In the genomic region with DNA sequence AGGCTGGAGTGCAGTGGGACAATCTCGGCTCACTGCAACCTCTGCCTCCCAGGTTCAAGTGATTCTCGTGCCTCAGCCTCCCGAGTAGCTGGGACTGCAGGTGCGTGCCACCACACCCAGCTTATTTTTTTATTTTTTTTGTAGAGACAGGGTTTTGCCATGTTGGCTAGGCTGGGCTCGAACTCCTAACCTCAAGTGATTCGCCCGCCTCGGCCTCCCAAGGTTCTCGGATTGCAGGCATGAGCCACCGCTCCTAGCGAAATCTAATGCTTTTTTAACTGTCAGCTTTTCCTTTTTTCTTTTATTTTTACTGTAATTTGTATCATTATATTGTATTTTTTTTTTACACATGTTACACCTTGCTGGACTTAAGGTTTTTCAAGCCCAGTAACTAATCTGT, we compare ENCODE assay signal across 8 cellular contexts. TPM values are rescaled to one million over a fixed set of nuclear protein-coding genes. Genes with fewer than 3 reads are reported as not detected.
DNase-seq lines count a peak whose midpoint lies in the region; ATAC-seq, FAIRE-seq and TF ChIP-seq lines count a peak whose summit lies in the region.
"Not testable (repeated sequence)": the region's sequence is repeated elsewhere in the genome, so short reads cannot be mapped to it uniquely, and the experiment has no call there.

No MANE protein-coding gene starts in this region.

- not testable (repeated sequence) for ATAC-seq in K562

- H3K9me3 ChIP-seq in PC-9 (ENCODE audit: insufficient read depth, low read depth); SK-N-MC (ENCODE audit: low read depth, low read length); K562 (replicated peaks; ENCODE audit: control insufficient read depth, insufficient read depth, low read depth, low read length); endothelial cell of umbilical vein (replicated peaks; ENCODE audit: control insufficient read depth, insufficient read depth, low read length); hepatocyte (ENCODE audit: low read depth): not testable (repeated sequence)

- not testable (repeated sequence) for H3K27ac Mint-ChIP-seq in activated naive CD4-positive, alpha-beta T cell treated with anti-CD3 and anti-CD28 coated beads for 36 hours
- peak overlapping the region; percentile 11 for H3K27ac Mint-ChIP-seq in progenitor cell of endocrine pancreas

- TF ChIP-seq EP300 in K562 (IDR thresholded peaks at IDR 0.05; ENCODE audit: low read length), result not testable (repeated sequence)

- H3K36me3 ChIP-seq in PC-9 (ENCODE audit: low read depth); endothelial cell of umbilical vein (ENCODE audit: control insufficient read depth in 2 of 2, extremely low read depth in 1 of 2, insufficient read depth in 2 of 2, low read length in 2 of 2); hepatocyte (replicated peaks; ENCODE audit: insufficient read depth, low read depth): not testable (repeated sequence)
- H3K36me3 ChIP-seq in SK-N-MC (ENCODE audit: insufficient read depth, low read length) (peaks cover 17% of the 10 kb centered on the region), K562 (ENCODE audit: control insufficient read depth, insufficient read depth, low read length) (peaks cover 28% of the 10 kb centered on the region; the same call in 2 of the 3 replicates)

- not testable (repeated sequence) for DNase-seq in PC-9; SK-N-MC (ENCODE audit: low read depth, low spot score); K562 (ENCODE audit: extremely low read depth in 1 of 4, low spot score in 3 of 4); endothelial cell of umbilical vein (ENCODE audit: low read depth, low spot score); hepatocyte (ENCODE audit: low spot score); progenitor cell of endocrine pancreas (ENCODE audit: low spot score, unreplicated experiment)
- DNase-seq in activated naive CD4-positive, alpha-beta T cell treated with anti-CD3 and anti-CD28 coated beads for 36 hours, result peak; percentile 4
- DNase-seq in posterior vena cava (ENCODE audit: low spot score), result peak; percentile 71

- POLR2A ChIA-PET in PC-9 (lab: Charles Lee; ENCODE audit: unreplicated experiment); endothelial cell of umbilical vein (lab: Charles Lee): not testable (repeated sequence)
- POLR2A ChIA-PET in K562 (lab: Yijun Ruan, JAX), result interaction anchor here (1.1 kb wide), 1 partner anchor 10 kb away, joined by 4 read pairs; no protein-coding TSS in a partner anchor

- H2AFZ ChIP-seq in PC-9; K562 (ENCODE audit: low read depth, low read length); endothelial cell of umbilical vein (ENCODE audit: low read depth, low read length); hepatocyte: not testable (repeated sequence)

- TF ChIP-seq POLR2A in K562 (conservative IDR thresholded peaks at IDR 0.05); endothelial cell of umbilical vein (IDR thresholded peaks at IDR 0.05; ENCODE audit: low read depth, low read length): not testable (repeated sequence)

- intact Hi-C loops in PC-9 (cut with micrococcal nuclease; ENCODE audit: unreplicated experiment); activated naive CD4-positive, alpha-beta T cell treated with anti-CD3 and anti-CD28 coated beads for 36 hours (cut with micrococcal nuclease); K562 (cut with micrococcal nuclease); endothelial cell of umbilical vein (cut with micrococcal nuclease): not testable (repeated sequence)
- intact Hi-C loops in posterior vena cava (cut with DNase I), result loop anchor here in 1 of 2 donors (5.0 kb wide), 1 partner anchor 1709 kb away; no protein-coding TSS in a partner anchor

- H3K79me2 ChIP-seq in PC-9 (ENCODE audit: low read depth); K562 (ENCODE audit: control insufficient read depth, insufficient read depth, low read length); endothelial cell of umbilical vein (ENCODE audit: control insufficient read depth, insufficient read depth, low read length); hepatocyte: not testable (repeated sequence)

- TF ChIP-seq CTCF in PC-9 (conservative IDR thresholded peaks at IDR 0.05); K562 (IDR thresholded peaks at IDR 0.05 in 2 of 3, conservative IDR thresholded peaks at IDR 0.05 in 1 of 3; ENCODE audit: insufficient read depth in 2 of 3, low read depth in 1 of 3, low read length in 3 of 3); endothelial cell of umbilical vein (IDR thresholded peaks at IDR 0.05; ENCODE audit: extremely low read depth in 1 of 2, insufficient read depth in 1 of 2, low read depth in 1 of 2, low read length in 2 of 2); hepatocyte (IDR thresholded peaks at IDR 0.05; ENCODE audit: poor library complexity); progenitor cell of endocrine pancreas (IDR thresholded peaks at IDR 0.05; ENCODE audit: unreplicated experiment): not testable (repeated sequence)

- not testable (repeated sequence) for H3F3A ChIP-seq in PC-9 (ENCODE audit: insufficient read depth, low read depth)

- not testable (repeated sequence) for H3K4me3 Mint-ChIP-seq in activated naive CD4-positive, alpha-beta T cell treated with anti-CD3 and anti-CD28 coated beads for 36 hours; progenitor cell of endocrine pancreas (ENCODE audit: low read depth)

- H3K27me3 Mint-ChIP-seq in activated naive CD4-positive, alpha-beta T cell treated with anti-CD3 and anti-CD28 coated beads for 36 hours (ENCODE audit: low read depth); progenitor cell of endocrine pancreas: not testable (repeated sequence)

- not testable (repeated sequence) for H3K4me1 Mint-ChIP-seq in activated naive CD4-positive, alpha-beta T cell treated with anti-CD3 and anti-CD28 coated beads for 36 hours (ENCODE audit: low read depth); progenitor cell of endocrine pancreas (ENCODE audit: low read depth)

- not testable (repeated sequence) for H3K9ac ChIP-seq in SK-N-MC (ENCODE audit: insufficient read length); K562 (ENCODE audit: insufficient read depth in 1 of 2, low read depth in 2 of 2, low read length in 2 of 2); endothelial cell of umbilical vein (replicated peaks; ENCODE audit: extremely low read depth, insufficient read depth, low read length)

- dilution Hi-C loops in endothelial cell of umbilical vein (cut with MboI; ENCODE audit: extremely low pct_ligation_motif_present, low sequenced_read_pairs), result not testable (repeated sequence)

- H3K4me2 ChIP-seq in PC-9; K562 (ENCODE audit: insufficient read depth, low read length); endothelial cell of umbilical vein (ENCODE audit: insufficient read depth, low read length); hepatocyte: not testable (repeated sequence)

- not testable (repeated sequence) for H3K9me2 ChIP-seq in PC-9 (ENCODE audit: insufficient read depth); hepatocyte (replicated peaks; ENCODE audit: insufficient read depth)

- in situ Hi-C loops in K562 (cut with MboI), result not testable (repeated sequence)

- not testable (repeated sequence) for H3K9me3 Mint-ChIP-seq in activated naive CD4-positive, alpha-beta T cell treated with anti-CD3 and anti-CD28 coated beads for 36 hours; progenitor cell of endocrine pancreas (ENCODE audit: low read depth)

- H3K9me1 ChIP-seq in K562 (ENCODE audit: control insufficient read depth, insufficient read depth, low read length); endothelial cell of umbilical vein (replicated peaks; ENCODE audit: control insufficient read depth, extremely low read depth, insufficient read depth, low read length): not testable (repeated sequence)

- H3K4me3 ChIP-seq in PC-9; SK-N-MC; K562; endothelial cell of umbilical vein (replicated peaks in 1 of 3; ENCODE audit: insufficient read depth in 1 of 3, low read depth in 1 of 3, low read length in 3 of 3); hepatocyte: not testable (repeated sequence)

- H3K27me3 ChIP-seq in PC-9 (ENCODE audit: insufficient read depth, low read depth); K562 (ENCODE audit: control insufficient read depth in 2 of 2, insufficient read depth in 2 of 2, low read length in 2 of 2); endothelial cell of umbilical vein (ENCODE audit: control insufficient read depth in 2 of 2, insufficient read depth in 2 of 2, low read length in 2 of 2); hepatocyte: not testable (repeated sequence)

- not testable (repeated sequence) for H4K20me1 ChIP-seq in PC-9 (ENCODE audit: insufficient read depth); K562 (replicated peaks; ENCODE audit: control insufficient read depth, insufficient read depth, low read length); endothelial cell of umbilical vein (replicated peaks; ENCODE audit: control insufficient read depth, extremely low read depth, insufficient read depth, low read length); hepatocyte (ENCODE audit: insufficient read depth, poor library complexity, severe bottlenecking)

- CTCF ChIA-PET in PC-9 (lab: Charles Lee); K562 (lab: Yijun Ruan, JAX; ENCODE audit: low intra/inter-chr PET ratio): not testable (repeated sequence)
- CTCF ChIA-PET in activated naive CD4-positive, alpha-beta T cell treated with anti-CD3 and anti-CD28 coated beads for 36 hours (lab: Charles Lee), result interaction anchor here (0.6 to 1.5 kb wide), 3 partner anchors 17 to 1438 kb away, joined by 4 to 5 read pairs (median 4); no protein-coding TSS in a partner anchor
- CTCF ChIA-PET in endothelial cell of umbilical vein (lab: Charles Lee), result interaction anchor here (0.6 to 1.6 kb wide), 3 partner anchors 11 to 1429 kb away, joined by 3 to 12 read pairs (median 3); no protein-coding TSS in a partner anchor

- TF ChIP-seq RAD21 in K562 (CRISPR knock-in tag; conservative IDR thresholded peaks at IDR 0.05 in 1 of 2, IDR thresholded peaks at IDR 0.05 in 1 of 2), result not testable (repeated sequence)

- 54% methylated on average over 11 of the region's 11 CpGs for WGBS in K562 (ENCODE audit: insufficient coverage, low coverage, missing lambda C conversion rate)
- 98% methylated on average over 11 of the region's 11 CpGs for WGBS in hepatocyte (ENCODE audit: low lambda C conversion rate, missing lambda C conversion rate)

- FAIRE-seq in K562 (lab: Jason Lieb, UNC), result not testable (repeated sequence)
- FAIRE-seq in endothelial cell of umbilical vein (lab: Jason Lieb, UNC), result peak; percentile 18

- not testable (repeated sequence) for H3K36me3 Mint-ChIP-seq in activated naive CD4-positive, alpha-beta T cell treated with anti-CD3 and anti-CD28 coated beads for 36 hours (ENCODE audit: low read depth); progenitor cell of endocrine pancreas (ENCODE audit: insufficient read depth)

- H3K4me1 ChIP-seq in PC-9 (replicated peaks; ENCODE audit: insufficient read depth); K562 (replicated peaks in 1 of 2; ENCODE audit: control insufficient read depth in 2 of 2, insufficient read depth in 2 of 2, low read length in 2 of 2); endothelial cell of umbilical vein (ENCODE audit: control insufficient read depth, extremely low read depth, insufficient read depth, low read length); hepatocyte (ENCODE audit: insufficient read depth): not testable (repeated sequence)

- H3K27ac ChIP-seq in PC-9; K562 (ENCODE audit: extremely low read depth, low read depth, low read length); endothelial cell of umbilical vein (ENCODE audit: insufficient read depth, low read depth, low read length): not testable (repeated sequence)
- H3K27ac ChIP-seq in SK-N-MC (peak overlapping the region; percentile 90), hepatocyte (peak overlapping the region; percentile 25)

- TSS peak; percentile 28 for BruUV-seq in PC-9 (replicated peaks; lab: Mats Ljungman, UMichigan)
- BruUV-seq in K562 (replicated peaks; lab: Mats Ljungman, UMichigan); endothelial cell of umbilical vein (replicated peaks; lab: Mats Ljungman, UMichigan): not testable (repeated sequence)

RNA-seq across cellular contexts. Expression of a gene that starts 36.4 kb away (rescaled TPM):
- 21.6 and 33.3 TPM in 2 replicates for total RNA-seq in PC-9 (2021)
- 10 to 100 TPM; 63.0 to 69.0 TPM for total RNA-seq in activated naive CD4-positive, alpha-beta T cell treated with anti-CD3 and anti-CD28 coated beads for 36 hours
- total RNA-seq in K562 (2011; cell fraction: chromatin; rRNA removed; ENCODE audit: low replicate concordance), result 31.7 and 105 TPM in 2 replicates
- 21.0 and 29.3 TPM in 2 replicates for total RNA-seq in K562 (2011; cell fraction: nucleolus; rRNA removed)
- 27.2 and 36.0 TPM in 2 replicates for total RNA-seq in K562 (2011; cell fraction: nucleoplasm; rRNA removed)
- 37.1 and 43.6 TPM in 2 replicates for total RNA-seq in K562 (2014; rRNA removed)
- total RNA-seq in K562 (2014; rRNA removed; fragmentation: Illumina TruSeq; extraction: Trizol), result 70.7 and 85.1 TPM in 2 replicates
- 56.7 and 67.4 TPM in 2 replicates for total RNA-seq in K562 (2015; rRNA removed; fragmentation: Illumina TruSeq; extraction: Trizol)
- total RNA-seq in K562 (2021), result 42.5 and 48.0 TPM in 2 replicates
- polyA plus RNA-seq in K562 (2011; rRNA removed), result 73.1 and 90.0 TPM in 2 replicates
- 14.7 and 30.5 TPM in 2 replicates for polyA plus RNA-seq in K562 (2011; cell fraction: cytosol; rRNA removed)
- 37.4 and 63.3 TPM in 2 replicates for polyA plus RNA-seq in K562 (2011; cell fraction: nucleus; rRNA removed)
- polyA plus RNA-seq in K562 (2012), result 33.4 and 43.8 TPM in 2 replicates
- polyA plus RNA-seq in K562 (2014; fragmentation: Illumina TruSeq; extraction: Trizol), result 54.7 and 60.3 TPM in 2 replicates
- 10 to 100 TPM; 42.6 to 43.9 TPM for polyA plus RNA-seq in K562 (2014; fragmentation: Nextera tagmentation; extraction: Ambion mirVana)
- polyA plus RNA-seq in K562 (2014; rRNA removed), result 70.5 and 75.0 TPM in 2 replicates
- polyA minus RNA-seq in K562 (2011; rRNA and poly(A)+ RNA removed), result 43.3 and 45.9 TPM in 2 replicates
- polyA minus RNA-seq in K562 (2011; cell fraction: cytosol; rRNA and poly(A)+ RNA removed), result 12.9 and 16.3 TPM in 2 replicates
- 52.4 and 107 TPM in 2 replicates for polyA minus RNA-seq in K562 (2011; cell fraction: nucleus; rRNA and poly(A)+ RNA removed)
- total RNA-seq in endothelial cell of umbilical vein, result 38.6 and 38.7 TPM in 2 replicates
- 10.4 and 14.3 TPM in 2 replicates for polyA plus RNA-seq in endothelial cell of umbilical vein
- 13.3 and 13.5 TPM in 2 replicates for polyA plus RNA-seq in endothelial cell of umbilical vein (2011; cell fraction: cytosol; rRNA removed)
- 37.0 and 87.4 TPM in 2 replicates for polyA plus RNA-seq in endothelial cell of umbilical vein (2011; cell fraction: nucleus; rRNA removed)
- 10.6 and 26.0 TPM in 2 replicates for polyA plus RNA-seq in endothelial cell of umbilical vein (2012)
- 6.0 and 8.8 TPM in 2 replicates for polyA minus RNA-seq in endothelial cell of umbilical vein
- polyA minus RNA-seq in endothelial cell of umbilical vein (2011; cell fraction: cytosol; rRNA and poly(A)+ RNA removed), result 12.5 TPM
- 17.8 and 41.2 TPM in 2 replicates for polyA minus RNA-seq in endothelial cell of umbilical vein (2011; cell fraction: nucleus; rRNA and poly(A)+ RNA removed)
- total RNA-seq in hepatocyte, result 4.4 and 7.0 TPM in 2 replicates
- 2.6 and 7.8 TPM in 2 replicates for polyA plus RNA-seq in hepatocyte
- total RNA-seq in posterior vena cava, result under 1 TPM; 0.56 to 0.57 TPM
- total RNA-seq in progenitor cell of endocrine pancreas, result 15.6 and 19.6 TPM in 2 replicates
